Comparison of ENCODE assay signal across 2 cellular contexts in the genomic region with DNA sequence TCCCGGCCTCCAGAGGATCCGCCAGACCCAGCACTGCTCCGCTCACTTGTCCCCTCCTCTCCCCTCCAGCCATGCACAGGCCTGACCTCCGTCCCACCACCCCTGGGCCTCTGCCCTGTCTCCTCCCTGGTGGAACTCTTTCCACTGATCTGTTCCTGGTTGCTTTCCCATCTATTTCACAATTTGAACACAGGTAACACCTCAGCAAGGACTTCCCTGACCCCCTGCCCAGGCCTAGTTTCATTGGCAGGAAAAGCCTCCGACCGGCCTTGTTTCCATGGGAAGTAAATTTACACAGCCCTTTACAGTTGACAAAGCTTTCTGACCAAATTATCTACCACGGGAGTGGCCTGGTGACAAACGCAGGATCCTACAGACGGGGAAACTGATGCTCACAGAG.
A peak's percentile ranks its signal among the peaks of the same experiment; 100 is the strongest.
TF ChIP-seq lines count a peak whose summit lies in the region.

No MANE protein-coding gene starts in this region.

TF ChIP-seq in WTC11, 78 proteins besides CTCF, POLR2A, EP300 and RAD21:
- TF ChIP-seq TEAD1 (CRISPR knock-in tag; IDR thresholded peaks at IDR 0.05) = no peak
- TF ChIP-seq ESRRA (CRISPR knock-in tag; IDR thresholded peaks at IDR 0.05; ENCODE audit: borderline replicate concordance) = no peak
- TF ChIP-seq, protein P1, sequence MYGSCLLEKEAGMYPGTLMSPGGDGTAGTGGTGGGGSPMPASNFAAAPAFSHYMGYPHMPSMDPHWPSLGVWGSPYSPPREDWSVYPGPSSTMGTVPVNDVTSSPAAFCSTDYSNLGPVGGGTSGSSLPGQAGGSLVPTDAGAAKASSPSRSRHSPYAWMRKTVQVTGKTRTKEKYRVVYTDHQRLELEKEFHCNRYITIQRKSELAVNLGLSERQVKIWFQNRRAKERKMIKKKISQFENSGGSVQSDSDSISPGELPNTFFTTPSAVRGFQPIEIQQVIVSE (CRISPR knock-in tag; IDR thresholded peaks at IDR 0.05; ENCODE audit: borderline replicate concordance) = no peak
- TF ChIP-seq EMX1 (CRISPR knock-in tag; IDR thresholded peaks at IDR 0.05) = no peak
- TF ChIP-seq JUN (CRISPR knock-in tag; IDR thresholded peaks at IDR 0.05) = no peak
- TF ChIP-seq KAT7 (CRISPR knock-in tag; IDR thresholded peaks at IDR 0.05; ENCODE audit: borderline replicate concordance) = no peak
- TF ChIP-seq ARID4B (CRISPR knock-in tag; IDR thresholded peaks at IDR 0.05; ENCODE audit: borderline replicate concordance) = no peak
- no peak for TF ChIP-seq ZNF219 (CRISPR knock-in tag; IDR thresholded peaks at IDR 0.05; ENCODE audit: borderline replicate concordance)
- no peak for TF ChIP-seq ELF4 (CRISPR knock-in tag; IDR thresholded peaks at IDR 0.05; ENCODE audit: low read depth)
- TF ChIP-seq OVOL2 (CRISPR knock-in tag; IDR thresholded peaks at IDR 0.05; ENCODE audit: borderline replicate concordance) = no peak
- TF ChIP-seq, protein P2, sequence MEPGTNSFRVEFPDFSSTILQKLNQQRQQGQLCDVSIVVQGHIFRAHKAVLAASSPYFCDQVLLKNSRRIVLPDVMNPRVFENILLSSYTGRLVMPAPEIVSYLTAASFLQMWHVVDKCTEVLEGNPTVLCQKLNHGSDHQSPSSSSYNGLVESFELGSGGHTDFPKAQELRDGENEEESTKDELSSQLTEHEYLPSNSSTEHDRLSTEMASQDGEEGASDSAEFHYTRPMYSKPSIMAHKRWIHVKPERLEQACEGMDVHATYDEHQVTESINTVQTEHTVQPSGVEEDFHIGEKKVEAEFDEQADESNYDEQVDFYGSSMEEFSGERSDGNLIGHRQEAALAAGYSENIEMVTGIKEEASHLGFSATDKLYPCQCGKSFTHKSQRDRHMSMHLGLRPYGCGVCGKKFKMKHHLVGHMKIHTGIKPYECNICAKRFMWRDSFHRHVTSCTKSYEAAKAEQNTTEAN (CRISPR knock-in tag; IDR thresholded peaks at IDR 0.05) = no peak
- no peak for TF ChIP-seq ZNF423 (CRISPR knock-in tag; IDR thresholded peaks at IDR 0.05)
- no peak for TF ChIP-seq RORB (CRISPR knock-in tag; IDR thresholded peaks at IDR 0.05)
- no peak for TF ChIP-seq IRF2 (CRISPR knock-in tag; IDR thresholded peaks at IDR 0.05; ENCODE audit: borderline replicate concordance, low read depth)
- TF ChIP-seq, protein P3, sequence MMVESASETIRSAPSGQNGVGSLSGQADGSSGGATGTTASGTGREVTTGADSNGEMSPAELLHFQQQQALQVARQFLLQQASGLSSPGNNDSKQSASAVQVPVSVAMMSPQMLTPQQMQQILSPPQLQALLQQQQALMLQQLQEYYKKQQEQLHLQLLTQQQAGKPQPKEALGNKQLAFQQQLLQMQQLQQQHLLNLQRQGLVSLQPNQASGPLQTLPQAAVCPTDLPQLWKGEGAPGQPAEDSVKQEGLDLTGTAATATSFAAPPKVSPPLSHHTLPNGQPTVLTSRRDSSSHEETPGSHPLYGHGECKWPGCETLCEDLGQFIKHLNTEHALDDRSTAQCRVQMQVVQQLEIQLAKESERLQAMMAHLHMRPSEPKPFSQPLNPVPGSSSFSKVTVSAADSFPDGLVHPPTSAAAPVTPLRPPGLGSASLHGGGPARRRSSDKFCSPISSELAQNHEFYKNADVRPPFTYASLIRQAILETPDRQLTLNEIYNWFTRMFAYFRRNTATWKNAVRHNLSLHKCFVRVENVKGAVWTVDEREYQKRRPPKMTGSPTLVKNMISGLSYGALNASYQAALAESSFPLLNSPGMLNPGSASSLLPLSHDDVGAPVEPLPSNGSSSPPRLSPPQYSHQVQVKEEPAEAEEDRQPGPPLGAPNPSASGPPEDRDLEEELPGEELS (CRISPR knock-in tag; IDR thresholded peaks at IDR 0.05) = no peak
- no peak for TF ChIP-seq STAT6 (CRISPR knock-in tag; conservative IDR thresholded peaks at IDR 0.05; ENCODE audit: low read depth)

TF ChIP-seq in HepG2, 621 proteins besides CTCF, POLR2A, EP300 and RAD21:
- peak; percentile 9 for TF ChIP-seq AGO2 (optimal IDR thresholded peaks at IDR 0.05; ENCODE audit: low read depth, low read length)
- no peak for TF ChIP-seq BCL6 (CRISPR knock-in tag; IDR thresholded peaks at IDR 0.05)
- TF ChIP-seq E2F2 (CRISPR knock-in tag; IDR thresholded peaks at IDR 0.05; ENCODE audit: borderline replicate concordance) = no peak
